In the genomic region with DNA sequence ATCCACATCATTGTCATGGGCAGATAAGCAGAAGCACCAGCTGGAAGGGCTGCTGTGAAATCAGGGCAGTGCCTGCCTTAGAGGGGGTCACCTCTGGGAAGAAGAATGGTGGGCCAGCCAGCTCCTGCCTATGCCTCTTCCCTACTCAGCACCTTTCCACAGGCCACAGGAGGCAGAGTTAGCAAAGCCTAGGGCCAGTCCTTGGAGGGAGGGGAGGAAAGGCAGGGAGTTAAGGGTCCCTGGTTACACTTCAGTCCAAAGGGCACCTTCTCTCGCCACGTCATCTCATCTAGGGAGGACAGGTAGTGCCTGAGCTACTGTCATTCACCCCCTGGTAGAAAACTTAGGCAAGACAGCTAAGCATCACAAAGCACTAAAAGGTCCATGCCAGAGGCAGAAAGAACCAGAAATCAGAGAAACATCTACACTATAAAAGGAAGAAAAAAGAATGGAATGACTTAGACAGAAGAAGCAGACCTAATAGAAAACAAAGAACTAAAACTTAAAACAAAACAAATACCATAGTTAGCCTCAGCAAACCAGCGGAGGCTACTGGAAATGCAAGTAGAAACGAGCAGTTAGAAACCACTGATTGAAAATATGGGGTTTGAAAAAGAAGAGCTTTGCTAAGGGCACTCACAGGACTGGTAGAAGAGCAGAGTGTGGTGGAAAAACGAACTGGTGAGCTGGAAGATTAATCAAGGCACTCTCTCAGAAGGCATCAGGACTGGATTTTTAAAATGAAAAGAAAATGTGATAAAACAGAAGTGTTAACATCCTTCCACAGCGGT, we compare ENCODE assay signal across 30 cellular contexts.
A peak's percentile ranks its signal among the peaks of the same experiment; 100 is the strongest.
DNase-seq lines count a peak whose midpoint lies in the region; ATAC-seq and TF ChIP-seq lines count a peak whose summit lies in the region.
"Had no signal": no experiment of that assay in that cellular context is flagged by ENCODE, and none has a peak within 500 bp of the region (broad histone marks: within the 10 kb centered on the region; RNA-seq: fewer than 3 reads in every experiment).

No MANE protein-coding gene starts in this region.

- H3K27me3 Mint-ChIP-seq in Caco-2 (ENCODE audit: insufficient read depth, unreplicated experiment) (no peaks in the 10 kb centered on the region), IgD-negative memory B cell (no peaks in the 10 kb centered on the region)

- dilution Hi-C loops in mammary epithelial cell (cut with HindIII; ENCODE audit: low sequenced_read_pairs): no loop called here

- ATAC-seq in HG03457 (IDR thresholded peaks at IDR 0.05; ENCODE audit: unreplicated experiment) (no peak), HG03135 (IDR thresholded peaks at IDR 0.05; ENCODE audit: unreplicated experiment) (no peak), HG03159 (IDR thresholded peaks at IDR 0.05; ENCODE audit: unreplicated experiment) (no peak), HG02970 (IDR thresholded peaks at IDR 0.05; ENCODE audit: low FRiP score, unreplicated experiment) (no peak)
- ATAC-seq: CD8-positive, alpha-beta T cell; gastroesophageal sphincter; naive thymus-derived CD8-positive, alpha-beta T cell; SK-N-SH treated with all-trans-retinoic acid at 6 μM for 48 hours had no signal

- H3K27ac ChIP-seq in mammary epithelial cell (ENCODE audit: insufficient read depth, low read depth, low read length): peak overlapping the region; percentile 11
- H3K27ac ChIP-seq: coronary artery, gastroesophageal sphincter, HL-60, ovary, right atrium auricular region, thoracic aorta, uterus, VCaP had no signal

- intact Hi-C loops in Caco-2 (cut with micrococcal nuclease; ENCODE audit: unreplicated experiment): no loop called here
- intact Hi-C loops in mammary epithelial cell (cut with micrococcal nuclease): no loop called here

- H3K27ac Mint-ChIP-seq in Caco-2 (ENCODE audit: unreplicated experiment) (peak overlapping the region; percentile 29), IgD-negative memory B cell (peak overlapping the region in 2 of 3 donors; percentile 25 to 59)
- H3K27ac Mint-ChIP-seq: activated naive CD4-positive, alpha-beta T cell treated with anti-CD3 and anti-CD28 coated beads, Interleukin-2, amount 10 ng/mL, durations not matched to agents 7 days and 5 days; activated T-helper 1 cell treated with anti-CD3 and anti-CD28 coated beads, Interleukin-12 subunit alpha, Interleukin-12 subunit beta, Interleukin-2, Interleukin-4 antibody, amounts not matched to agents 30 ng/mL and 10 ng/mL and 1 ng/mL, durations not matched to agents 14 hours and 24 hours and 36 hours; CD8-positive, alpha-beta T cell had no signal

- H3K4me3 ChIP-seq in Caco-2 (ENCODE audit: low read depth, low read length) (no peak overlapping the region), mammary epithelial cell (replicated peaks in 1 of 3; ENCODE audit: insufficient read depth in 1 of 3, low read depth in 2 of 3, low read length in 3 of 3) (no peak overlapping the region)
- H3K4me3 ChIP-seq: coronary artery, gastroesophageal sphincter, ovary, right atrium auricular region, thoracic aorta, uterus had no signal

- peak in 1 of 2 experiments; percentile 36 for TF ChIP-seq CTCF in Caco-2 (IDR thresholded peaks at IDR 0.05; ENCODE audit: insufficient read depth in 1 of 2, low read depth in 1 of 2, low read length in 1 of 2, severe bottlenecking in 1 of 2, unreplicated experiment in 1 of 2)
- no peak for TF ChIP-seq CTCF in mammary epithelial cell (conservative IDR thresholded peaks at IDR 0.05 in 1 of 2, IDR thresholded peaks at IDR 0.05 in 1 of 2; ENCODE audit: extremely low read depth in 1 of 2, insufficient read depth in 1 of 2, low read depth in 1 of 2, low read length in 2 of 2)

- H4K20me1 ChIP-seq in mammary epithelial cell (ENCODE audit: insufficient read depth, low read length): no peaks in the 10 kb centered on the region

- POLR2A ChIA-PET in Caco-2 (lab: Charles Lee): interaction anchor here (0.6 kb wide), 1 partner anchor 64 kb away, joined by 6 read pairs; no protein-coding TSS in a partner anchor

- peaks cover 89% of the 10 kb centered on the region for H3K79me2 ChIP-seq in mammary epithelial cell (ENCODE audit: insufficient read depth, low read length)

- 82% methylated on average over 6 of the region's 6 CpGs for WGBS in mammary epithelial cell (ENCODE audit: low coverage, missing lambda C conversion rate)

- peak; percentile 61 to 79 for DNase-seq in Caco-2
- DNase-seq in mammary epithelial cell: no peak
- DNase-seq in left kidney (ENCODE audit: low read depth, low spot score): peak; percentile 46
- DNase-seq: activated naive CD4-positive, alpha-beta T cell treated with anti-CD3 and anti-CD28 coated beads, Interleukin-2, amount 10 ng/mL, durations not matched to agents 7 days and 5 days; AML-193; CD8-positive, alpha-beta T cell; GOT3; hippocampal formation; KG1; naive thymus-derived CD8-positive, alpha-beta T cell; NCI-H1694; NCI-H524; ovary; RPMI8226; stimulated activated CD4-positive, alpha-beta T cell treated with anti-CD3 and anti-CD28 coated beads, Interleukin-4, amount 100 ng/mL, for 1 hour; stimulated activated naive CD4-positive, alpha-beta T cell treated with Interleukin-2 at 50 U/mL for 16 hours; uterus had no signal

- no peaks in the 10 kb centered on the region for H3K9me3 Mint-ChIP-seq in Caco-2 (ENCODE audit: unreplicated experiment)
- no peaks in the 10 kb centered on the region for H3K9me3 Mint-ChIP-seq in IgD-negative memory B cell
- H3K9me3 Mint-ChIP-seq: activated naive CD4-positive, alpha-beta T cell treated with anti-CD3 and anti-CD28 coated beads, Interleukin-2, amount 10 ng/mL, durations not matched to agents 7 days and 5 days; activated T-helper 1 cell treated with anti-CD3 and anti-CD28 coated beads, Interleukin-12 subunit alpha, Interleukin-12 subunit beta, Interleukin-2, Interleukin-4 antibody, amounts not matched to agents 30 ng/mL and 10 ng/mL and 1 ng/mL, durations not matched to agents 14 hours and 24 hours and 36 hours; CD8-positive, alpha-beta T cell; naive thymus-derived CD8-positive, alpha-beta T cell had no signal

- no peaks in the 10 kb centered on the region for H3K36me3 ChIP-seq in Caco-2 (ENCODE audit: control insufficient read depth, insufficient read depth, low read length)
- no peaks in the 10 kb centered on the region for H3K36me3 ChIP-seq in mammary epithelial cell (ENCODE audit: insufficient read depth, low read length)
- H3K36me3 ChIP-seq: gastroesophageal sphincter, ovary, right atrium auricular region, thoracic aorta, uterus had no signal

- in situ Hi-C loops in mammary epithelial cell (cut with MboI; ENCODE audit: low sequenced_read_pairs in 2 of 2): loop anchor here in 1 of 2 donors (10.0 kb wide), 1 partner anchor 68 kb away; no protein-coding TSS in a partner anchor

- H3K4me1 Mint-ChIP-seq in Caco-2 (ENCODE audit: low read depth, unreplicated experiment) (peaks cover 30% of the 10 kb centered on the region), IgD-negative memory B cell (peaks cover 53 to 73% (median 57%) of the 10 kb centered on the region in 3 donors)

- H3K36me3 Mint-ChIP-seq in Caco-2 (ENCODE audit: insufficient read depth, unreplicated experiment) (peaks cover 23% of the 10 kb centered on the region), IgD-negative memory B cell (peaks cover 12% of the 10 kb centered on the region)
- H3K36me3 Mint-ChIP-seq: activated naive CD4-positive, alpha-beta T cell treated with anti-CD3 and anti-CD28 coated beads, Interleukin-2, amount 10 ng/mL, durations not matched to agents 7 days and 5 days; CD8-positive, alpha-beta T cell; naive thymus-derived CD8-positive, alpha-beta T cell had no signal

- CTCF ChIA-PET in Caco-2 (lab: Charles Lee): interaction anchor here (1.3 kb wide), 1 partner anchor 21 kb away, joined by 3 read pairs; no protein-coding TSS in a partner anchor
- CTCF ChIA-PET in mammary epithelial cell (lab: Charles Lee; ENCODE audit: low non-redundant PET): no interaction called here

- BruUV-seq in Caco-2 (replicated peaks; lab: Mats Ljungman, UMichigan) (no TSS peak), mammary epithelial cell (replicated peaks; lab: Mats Ljungman, UMichigan) (no TSS peak)

- no peak overlapping the region for H2AFZ ChIP-seq in mammary epithelial cell (ENCODE audit: low read depth, low read length)

- H3K4me3 Mint-ChIP-seq in Caco-2 (ENCODE audit: unreplicated experiment) (no peak overlapping the region), IgD-negative memory B cell (peak overlapping the region in 1 of 4 donors; percentile 65)
- H3K4me3 Mint-ChIP-seq: activated naive CD4-positive, alpha-beta T cell treated with anti-CD3 and anti-CD28 coated beads, Interleukin-2, amount 10 ng/mL, durations not matched to agents 7 days and 5 days; activated T-helper 1 cell treated with anti-CD3 and anti-CD28 coated beads, Interleukin-12 subunit alpha, Interleukin-12 subunit beta, Interleukin-2, Interleukin-4 antibody, amounts not matched to agents 30 ng/mL and 10 ng/mL and 1 ng/mL, durations not matched to agents 14 hours and 24 hours and 36 hours; CD8-positive, alpha-beta T cell; naive thymus-derived CD8-positive, alpha-beta T cell had no signal

- H3K27me3 ChIP-seq in Caco-2 (replicated peaks; ENCODE audit: control insufficient read depth, insufficient read depth, low read length): no peaks in the 10 kb centered on the region
- no peaks in the 10 kb centered on the region for H3K27me3 ChIP-seq in mammary epithelial cell (ENCODE audit: insufficient read depth, low read length)
- H3K27me3 ChIP-seq: gastroesophageal sphincter, ovary, right atrium auricular region, uterus had no signal

- H3K9me3 ChIP-seq in Caco-2 (no peaks in the 10 kb centered on the region), mammary epithelial cell (replicated peaks; ENCODE audit: insufficient read depth, low read length) (no peaks in the 10 kb centered on the region)
- H3K9me3 ChIP-seq: gastroesophageal sphincter, ovary, right atrium auricular region, thoracic aorta, uterus had no signal

- H3K4me2 ChIP-seq in mammary epithelial cell (ENCODE audit: insufficient read depth, low read depth, low read length): no peak overlapping the region

- no peak overlapping the region for H3K9ac ChIP-seq in mammary epithelial cell (ENCODE audit: insufficient read depth, low read length)

- peaks cover 36% of the 10 kb centered on the region for H3K4me1 ChIP-seq in Caco-2
- peaks cover 42% of the 10 kb centered on the region for H3K4me1 ChIP-seq in mammary epithelial cell (ENCODE audit: insufficient read depth, low read length)
- H3K4me1 ChIP-seq: right atrium auricular region, uterus had no signal
